In genomic region chr7:33392143-33392542, GRCh38 we compare ENCODE assay signal across 15 cellular contexts.
DNase-seq lines count a peak whose midpoint lies in the region; ATAC-seq and TF ChIP-seq lines count a peak whose summit lies in the region.
"Had no signal": no experiment of that assay in that cellular context is flagged by ENCODE, and none has a peak within 500 bp of the region (broad histone marks: within the 10 kb centered on the region; RNA-seq: fewer than 3 reads in every experiment).

No MANE protein-coding gene starts in this region.

- no peaks in the 10 kb centered on the region for H3K79me2 ChIP-seq in PC-3 (ENCODE audit: low read length)

- no peaks in the 10 kb centered on the region for H3K36me3 Mint-ChIP-seq in T-helper 2 cell treated with Interferon-gamma antibody and Interleukin-4, amounts not matched to agents 5 μg/mL and 100 μg/mL, for 36 hours (ENCODE audit: low read depth)

- H3K27me3 Mint-ChIP-seq in T-helper 2 cell treated with Interferon-gamma antibody and Interleukin-4, amounts not matched to agents 5 μg/mL and 100 μg/mL, for 36 hours (ENCODE audit: low read depth) = no peaks in the 10 kb centered on the region
- H3K27me3 Mint-ChIP-seq: activated naive CD4-positive, alpha-beta T cell treated with anti-CD3 and anti-CD28 coated beads, Interleukin-2, amount 50 U/mL, for 24 hours had no signal

- H3K9me2 ChIP-seq in PC-3 (replicated peaks; ENCODE audit: low read length) = no peaks in the 10 kb centered on the region

- no peaks in the 10 kb centered on the region for H3K9me3 Mint-ChIP-seq in T-helper 2 cell treated with Interferon-gamma antibody and Interleukin-4, amounts not matched to agents 5 μg/mL and 100 μg/mL, for 36 hours
- H3K9me3 Mint-ChIP-seq: activated naive CD4-positive, alpha-beta T cell treated with anti-CD3 and anti-CD28 coated beads, Interleukin-2, amount 50 U/mL, for 24 hours had no signal

- H4K20me1 ChIP-seq in PC-3 (ENCODE audit: low read length) = no peaks in the 10 kb centered on the region
- H4K20me1 ChIP-seq: BLaER1 had no signal

- TF ChIP-seq CTCF in PC-3 (conservative IDR thresholded peaks at IDR 0.05; ENCODE audit: low read depth, low read length) (no peak), GM10248 (IDR thresholded peaks at IDR 0.05; ENCODE audit: control extremely low read depth, extremely low read depth, low read depth, missing control alignments) (no peak)

- no peaks in the 10 kb centered on the region for H3K36me3 ChIP-seq in PC-3 (ENCODE audit: low read depth, low read length)
- H3K36me3 ChIP-seq: BLaER1, brain microvascular endothelial cell, thoracic aorta had no signal

- CTCF ChIA-PET in PC-3 (lab: Charles Lee) (interaction anchor here (0.5 kb wide), 1 partner anchor 207 kb away, joined by 18 read pairs; no protein-coding TSS in a partner anchor), GM10248 (lab: Yijun Ruan, JAX) (interaction anchor here (0.7 to 1.4 kb wide), 2 partner anchors 12 to 58 kb away, joined by 3 to 4 read pairs; no protein-coding TSS in a partner anchor)

- H3K4me3 ChIP-seq in PC-3 (ENCODE audit: low read length) = no peak overlapping the region
- H3K4me3 ChIP-seq: BLaER1, thoracic aorta had no signal

- H3K4me3 Mint-ChIP-seq in T-helper 2 cell treated with Interferon-gamma antibody and Interleukin-4, amounts not matched to agents 5 μg/mL and 100 μg/mL, for 36 hours = no peak overlapping the region
- H3K4me3 Mint-ChIP-seq: activated naive CD4-positive, alpha-beta T cell treated with anti-CD3 and anti-CD28 coated beads, Interleukin-2, amount 50 U/mL, for 24 hours; nephron progenitor cell had no signal

- no peak overlapping the region for H3K4me2 ChIP-seq in PC-3 (ENCODE audit: low read length)
- H3K4me2 ChIP-seq: BLaER1 had no signal

- no peaks in the 10 kb centered on the region for H3K9me3 ChIP-seq in PC-3 (ENCODE audit: low read length)
- H3K9me3 ChIP-seq: BLaER1, thoracic aorta had no signal

- POLR2A ChIA-PET in PC-3 (lab: Charles Lee; ENCODE audit: unreplicated experiment) (no interaction called here), GM10248 (lab: Yijun Ruan, JAX) (no interaction called here)

- ATAC-seq in PC-3 (peak; percentile 70), HG03095 (IDR thresholded peaks at IDR 0.05; ENCODE audit: unreplicated experiment) (no peak)
- ATAC-seq: foreskin keratinocyte had no signal

- no peak overlapping the region for H2AFZ ChIP-seq in PC-3 (ENCODE audit: low read length)

- no peak overlapping the region for H3K9ac ChIP-seq in PC-3 (ENCODE audit: low read length)
- H3K9ac ChIP-seq: BLaER1 had no signal

- peaks cover 7% of the 10 kb centered on the region for H3K4me1 Mint-ChIP-seq in T-helper 2 cell treated with Interferon-gamma antibody and Interleukin-4, amounts not matched to agents 5 μg/mL and 100 μg/mL, for 36 hours (ENCODE audit: low read depth)
- H3K4me1 Mint-ChIP-seq: activated naive CD4-positive, alpha-beta T cell treated with anti-CD3 and anti-CD28 coated beads, Interleukin-2, amount 50 U/mL, for 24 hours; nephron progenitor cell had no signal

- H3K4me1 ChIP-seq in PC-3 (ENCODE audit: insufficient read depth, low read length) = no peaks in the 10 kb centered on the region
- H3K4me1 ChIP-seq: BLaER1, foreskin keratinocyte had no signal

- intact Hi-C loops in PC-3 (cut with micrococcal nuclease) = no loop called here

- peak; percentile 99 for DNase-seq in NCI-H1105 treated with DMSO at 0.1 percent for 48 hours (lab: John Stamatoyannopoulos, UW)
- peak; percentile 76 for DNase-seq in NCI-H2171 (lab: John Stamatoyannopoulos, UW)
- DNase-seq in PC-3 = peak; percentile 5
- DNase-seq in T-helper 2 cell treated with Interferon-gamma antibody and Interleukin-4, amounts not matched to agents 5 μg/mL and 100 μg/mL, for 36 hours (ENCODE audit: low spot score) = no peak
- no peak for DNase-seq in GM10248 (ENCODE audit: extremely low spot score)
- DNase-seq in activated CD8-positive, alpha-beta memory T cell treated with anti-CD3 and anti-CD28 coated beads, Interleukin-2, amount 50 U/mL, for 48 hours = no peak
- DNase-seq: brain microvascular endothelial cell; foreskin keratinocyte; mesenchymal stem cell; nephron progenitor cell; stimulated activated CD4-positive, alpha-beta T cell treated with anti-CD3 and anti-CD28 coated beads, Interleukin-1b, Interleukin-23, amount 100 ng/mL, for 48 hours had no signal

- no peaks in the 10 kb centered on the region for H3F3A ChIP-seq in PC-3 (ENCODE audit: low read length, unreplicated experiment)

- no peak overlapping the region for H3K27ac Mint-ChIP-seq in T-helper 2 cell treated with Interferon-gamma antibody and Interleukin-4, amounts not matched to agents 5 μg/mL and 100 μg/mL, for 36 hours
- H3K27ac Mint-ChIP-seq: activated naive CD4-positive, alpha-beta T cell treated with anti-CD3 and anti-CD28 coated beads, Interleukin-2, amount 50 U/mL, for 24 hours; nephron progenitor cell had no signal

- H3K27ac ChIP-seq in PC-3 (ENCODE audit: low read length) = no peak overlapping the region
- H3K27ac ChIP-seq: BLaER1, brain microvascular endothelial cell, foreskin keratinocyte, thoracic aorta had no signal

- BruUV-seq in PC-3 (replicated peaks; lab: Mats Ljungman, UMichigan) = no TSS peak

- H3K27me3 ChIP-seq in PC-3 (ENCODE audit: low read length) = no peaks in the 10 kb centered on the region
- H3K27me3 ChIP-seq: BLaER1, brain microvascular endothelial cell, foreskin keratinocyte had no signal

Comparison
In these comparisons a context has a peak if more than half of its experiments do, and no peak if none do; other contexts are left out.
1. DNase-seq: peak in NCI-H1105 treated with DMSO at 0.1 percent for 48 hours (single experiment), NCI-H2171 (single experiment) and PC-3 (single experiment); none in T-helper 2 cell treated with Interferon-gamma antibody and Interleukin-4, amounts not matched to agents 5 μg/mL and 100 μg/mL, for 36 hours (single experiment), GM10248 (single experiment) and activated CD8-positive, alpha-beta memory T cell treated with anti-CD3 and anti-CD28 coated beads, Interleukin-2, amount 50 U/mL, for 48 hours (single experiment).